Comparison of ENCODE assay signal across 30 cellular contexts in the genomic region with DNA sequence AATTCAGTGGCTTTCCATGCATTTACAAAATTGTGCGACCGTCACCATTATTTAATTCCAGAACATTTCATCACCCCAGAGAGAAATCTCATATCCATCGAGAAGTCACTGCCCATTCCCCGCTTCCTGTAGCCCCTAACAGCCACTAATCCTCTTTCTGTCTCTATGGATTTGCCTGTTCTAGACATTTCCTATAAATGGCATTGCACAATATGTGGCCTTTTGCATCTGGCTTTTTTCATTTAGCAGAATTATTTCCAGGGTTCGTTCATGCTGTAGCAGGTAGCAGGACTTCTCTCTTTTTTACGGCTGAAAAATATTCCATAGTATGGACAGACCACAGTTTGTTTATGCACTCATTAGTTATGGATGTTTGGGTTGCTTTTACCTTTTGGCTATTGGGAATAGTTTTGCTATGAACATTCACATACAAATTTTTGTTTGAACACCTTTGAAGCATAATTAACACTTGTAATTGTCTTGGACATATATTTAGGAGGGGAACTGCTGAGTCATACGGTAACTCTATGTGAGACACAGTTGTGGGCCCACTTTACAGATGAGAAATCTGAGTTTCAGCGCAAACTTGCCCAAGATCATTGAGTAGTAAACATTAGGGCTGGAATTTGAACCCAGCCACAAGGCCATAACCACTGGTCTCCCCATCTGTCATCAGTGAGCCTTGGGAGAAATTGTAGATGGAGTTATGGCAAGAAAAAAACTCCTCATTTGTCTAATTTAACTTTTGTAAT.
"Had no signal": no experiment of that assay in that cellular context is flagged by ENCODE, and none has a peak within 500 bp of the region (broad histone marks: within the 10 kb centered on the region; RNA-seq: fewer than 3 reads in every experiment).

No MANE protein-coding gene starts in this region.

- H3K9ac ChIP-seq: SK-N-SH had no signal

- DNase-seq: activated CD4-positive, alpha-beta T cell treated with anti-CD3 and anti-CD28 coated beads, Interleukin-2, amount 10 ng/mL, durations not matched to agents 24 days and 14 days; activated CD4-positive, alpha-beta T cell treated with anti-CD3 and anti-CD28 coated beads, Interleukin-2, amount 50 U/mL, for 4 hours; activated CD8-positive, alpha-beta memory T cell treated with anti-CD3 and anti-CD28 coated beads, Interleukin-2, amount 50 U/mL, for 48 hours; activated CD8-positive, alpha-beta T cell treated with anti-CD3 and anti-CD28 coated beads, Interleukin-2, amount 10 ng/mL, durations not matched to agents 7 days and 5 days; activated effector memory CD4-positive, alpha-beta T cell treated with anti-CD3 and anti-CD28 coated beads, Interleukin-2, amount 50 U/mL, for 16 hours; activated naive CD4-positive, alpha-beta T cell; activated naive CD4-positive, alpha-beta T cell treated with anti-CD3 and anti-CD28 coated beads, Interleukin-2, amount 50 U/mL, for 16 hours; activated naive CD8-positive, alpha-beta T cell treated with anti-CD3 and anti-CD28 coated beads for 36 hours; activated T-cell treated with anti-CD3 and anti-CD28 coated beads, Interleukin-2, amount 50 U/mL, for 72 hours; amniotic stem cell; Karpas-422; KBM-7; NCI-H1105; NCI-H1417 treated with DMSO at 0.1 percent for 48 hours; NCI-H1694 treated with DMSO at 0.1 percent for 48 hours; NCI-H2029; NCI-H345; NCI-H524 treated with DMSO at 0.1 percent for 48 hours; PC-3; Peyer's patch; RPMI8226; SHP77 treated with DMSO at 0.1 percent for 48 hours; SK-N-SH had no signal

- ATAC-seq: activated CD8-positive, alpha-beta T cell treated with anti-CD3 and anti-CD28 coated beads, Interleukin-2, amount 10 ng/mL, durations not matched to agents 7 days and 5 days; activated T-cell treated with anti-CD3 and anti-CD28 coated beads, Interleukin-2, amount 50 U/mL, for 72 hours; activated T-helper 17 cell treated with anti-CD3 and anti-CD28 coated beads, Interleukin-2, amount 50 U/mL, for 72 hours; PC-3 had no signal

- H3K36me3 ChIP-seq: cardiac muscle cell, Peyer's patch, SJSA1 had no signal

- H3K27ac ChIP-seq: cardiac muscle cell, Peyer's patch, SJSA1 had no signal

- H3K4me2 ChIP-seq: SK-N-SH had no signal

- H3K36me3 Mint-ChIP-seq: activated naive CD8-positive, alpha-beta T cell treated with anti-CD3 and anti-CD28 coated beads for 36 hours had no signal

- H3K4me1 ChIP-seq: Peyer's patch, SJSA1 had no signal

- H3K9me3 ChIP-seq: Peyer's patch, SJSA1, SK-N-SH had no signal

- H3K4me3 ChIP-seq: cardiac muscle cell, Peyer's patch, SJSA1 had no signal

- H3K27me3 ChIP-seq: cardiac muscle cell, Peyer's patch had no signal

- H3K4me3 Mint-ChIP-seq: activated CD4-positive, alpha-beta T cell treated with anti-CD3 and anti-CD28 coated beads, Interleukin-2, amount 10 ng/mL, durations not matched to agents 24 days and 14 days; activated CD8-positive, alpha-beta T cell treated with anti-CD3 and anti-CD28 coated beads, Interleukin-2, amount 10 ng/mL, durations not matched to agents 7 days and 5 days; activated naive CD8-positive, alpha-beta T cell treated with anti-CD3 and anti-CD28 coated beads for 36 hours; activated T-cell treated with anti-CD3 and anti-CD28 coated beads, Interleukin-2, amount 50 U/mL, for 72 hours; activated T-helper 17 cell treated with anti-CD3 and anti-CD28 coated beads, Interleukin-2, amount 50 U/mL, for 72 hours; central memory CD8-positive, alpha-beta T cell; T-helper 1 cell treated with Interleukin-12 subunit alpha and Interleukin-12 subunit beta and Interleukin-4 antibody, amounts not matched to agents 30 μg/mL and 1 μg/mL, for 36 hours; T-helper 2 cell treated with Interferon-gamma antibody and Interleukin-4, amounts not matched to agents 5 μg/mL and 100 μg/mL, for 36 hours had no signal

- H3K4me1 Mint-ChIP-seq: activated CD4-positive, alpha-beta T cell treated with anti-CD3 and anti-CD28 coated beads, Interleukin-2, amount 10 ng/mL, durations not matched to agents 24 days and 14 days; activated naive CD8-positive, alpha-beta T cell treated with anti-CD3 and anti-CD28 coated beads for 36 hours; activated T-helper 17 cell treated with anti-CD3 and anti-CD28 coated beads, Interleukin-2, amount 50 U/mL, for 72 hours; central memory CD8-positive, alpha-beta T cell had no signal

- H3K9me3 Mint-ChIP-seq: activated CD4-positive, alpha-beta T cell treated with anti-CD3 and anti-CD28 coated beads, Interleukin-2, amount 10 ng/mL, durations not matched to agents 24 days and 14 days; activated T-cell treated with anti-CD3 and anti-CD28 coated beads, Interleukin-2, amount 50 U/mL, for 72 hours; activated T-helper 17 cell treated with anti-CD3 and anti-CD28 coated beads, Interleukin-2, amount 50 U/mL, for 72 hours; central memory CD8-positive, alpha-beta T cell; T-helper 1 cell treated with Interleukin-12 subunit alpha and Interleukin-12 subunit beta and Interleukin-4 antibody, amounts not matched to agents 30 μg/mL and 1 μg/mL, for 36 hours; T-helper 2 cell treated with Interferon-gamma antibody and Interleukin-4, amounts not matched to agents 5 μg/mL and 100 μg/mL, for 36 hours had no signal

- H3K27ac Mint-ChIP-seq: activated CD4-positive, alpha-beta T cell treated with anti-CD3 and anti-CD28 coated beads, Interleukin-2, amount 10 ng/mL, durations not matched to agents 24 days and 14 days; activated CD8-positive, alpha-beta T cell treated with anti-CD3 and anti-CD28 coated beads, Interleukin-2, amount 10 ng/mL, durations not matched to agents 7 days and 5 days; activated naive CD8-positive, alpha-beta T cell treated with anti-CD3 and anti-CD28 coated beads for 36 hours; activated T-cell treated with anti-CD3 and anti-CD28 coated beads, Interleukin-2, amount 50 U/mL, for 72 hours; activated T-helper 17 cell treated with anti-CD3 and anti-CD28 coated beads, Interleukin-2, amount 50 U/mL, for 72 hours; T-helper 1 cell treated with Interleukin-12 subunit alpha and Interleukin-12 subunit beta and Interleukin-4 antibody, amounts not matched to agents 30 μg/mL and 1 μg/mL, for 36 hours; T-helper 2 cell treated with Interferon-gamma antibody and Interleukin-4, amounts not matched to agents 5 μg/mL and 100 μg/mL, for 36 hours had no signal

- FAIRE-seq: TTC549 had no signal
